12 cellular contexts compared by ENCODE assay signal in genomic region chr2:180520206-180520605, GRCh38.
DNase-seq lines count a peak whose midpoint lies in the region; ATAC-seq and TF ChIP-seq lines count a peak whose summit lies in the region.
"Had no signal": no experiment of that assay in that cellular context is flagged by ENCODE, and none has a peak within 500 bp of the region (broad histone marks: within the 10 kb centered on the region; RNA-seq: fewer than 3 reads in every experiment).

No MANE protein-coding gene starts in this region.

- no peaks in the 10 kb centered on the region for H3K4me1 Mint-ChIP-seq in stimulated activated naive CD8-positive, alpha-beta T cell treated with anti-CD3 and anti-CD28 coated beads, Interleukin-15, amount 100 ng/mL, for 72 hours
- H3K4me1 Mint-ChIP-seq: immature natural killer cell had no signal

- no peaks in the 10 kb centered on the region for H4K20me1 ChIP-seq in PC-3 (ENCODE audit: low read length)
- H4K20me1 ChIP-seq: BLaER1 treated with 17β-estradiol and CSF1 and Interleukin-3, amounts not matched to agents 10 nM and 100 nM had no signal

- no TSS peak for BruUV-seq in PC-3 (replicated peaks; lab: Mats Ljungman, UMichigan)

- no peaks in the 10 kb centered on the region for H3K79me2 ChIP-seq in PC-3 (ENCODE audit: low read length)

- H3K27me3 Mint-ChIP-seq in stimulated activated naive CD8-positive, alpha-beta T cell treated with anti-CD3 and anti-CD28 coated beads, Interleukin-15, amount 100 ng/mL, for 72 hours = no peaks in the 10 kb centered on the region

- CTCF ChIA-PET in PC-3 (lab: Charles Lee) = interaction anchor here (0.7 to 2.1 kb wide), 8 partner anchors 208 to 538 kb away, joined by 3 to 12 read pairs (median 5); partner anchors contain the start of gene UBE2E3

- no peak overlapping the region for H3K27ac Mint-ChIP-seq in stimulated activated naive CD8-positive, alpha-beta T cell treated with anti-CD3 and anti-CD28 coated beads, Interleukin-15, amount 100 ng/mL, for 72 hours
- H3K27ac Mint-ChIP-seq: immature natural killer cell, T-helper 17 cell had no signal

- intact Hi-C loops in PC-3 (cut with micrococcal nuclease) = loop anchor here (2.0 to 5.0 kb wide), 6 partner anchors 33 to 557 kb away; no protein-coding TSS in a partner anchor

- H3K4me1 ChIP-seq in PC-3 (ENCODE audit: insufficient read depth, low read length) = peaks cover 73% of the 10 kb centered on the region

- no peaks in the 10 kb centered on the region for H3K9me3 ChIP-seq in PC-3 (ENCODE audit: low read length)
- H3K9me3 ChIP-seq: BLaER1 treated with 17β-estradiol and CSF1 and Interleukin-3, amounts not matched to agents 10 nM and 100 nM had no signal

- peak overlapping the region; percentile 70 for H3K9ac ChIP-seq in PC-3 (ENCODE audit: low read length)
- H3K9ac ChIP-seq: BLaER1 treated with 17β-estradiol and CSF1 and Interleukin-3, amounts not matched to agents 10 nM and 100 nM had no signal

- no peak overlapping the region for H2AFZ ChIP-seq in PC-3 (ENCODE audit: low read length)

- peak overlapping the region; percentile 96 for H3K27ac ChIP-seq in PC-3 (ENCODE audit: low read length)
- H3K27ac ChIP-seq: BLaER1 treated with 17β-estradiol and CSF1 and Interleukin-3, amounts not matched to agents 10 nM and 100 nM had no signal

- no peaks in the 10 kb centered on the region for H3K36me3 ChIP-seq in PC-3 (ENCODE audit: low read depth, low read length)
- H3K36me3 ChIP-seq: BLaER1 treated with 17β-estradiol and CSF1 and Interleukin-3, amounts not matched to agents 10 nM and 100 nM had no signal

- H3K27me3 ChIP-seq in PC-3 (ENCODE audit: low read length) = no peaks in the 10 kb centered on the region
- H3K27me3 ChIP-seq: BLaER1 treated with 17β-estradiol and CSF1 and Interleukin-3, amounts not matched to agents 10 nM and 100 nM had no signal

- H3K4me3 Mint-ChIP-seq in stimulated activated naive CD8-positive, alpha-beta T cell treated with anti-CD3 and anti-CD28 coated beads, Interleukin-15, amount 100 ng/mL, for 72 hours = no peak overlapping the region
- H3K4me3 Mint-ChIP-seq: immature natural killer cell, T-helper 17 cell had no signal

- peak; percentile 37 for ATAC-seq in stimulated activated naive CD8-positive, alpha-beta T cell treated with anti-CD3 and anti-CD28 coated beads, Interleukin-15, amount 100 ng/mL, for 72 hours
- no peak for ATAC-seq in stimulated activated naive CD8-positive, alpha-beta T cell treated with anti-CD3 and anti-CD28 coated beads, Interleukin-15, Interleukin-2, amounts not matched to agents 100 U/mL and 50 U/mL, for 24 hours
- ATAC-seq in PC-3 (peak; percentile 32), GM18873 (IDR thresholded peaks at IDR 0.05; ENCODE audit: low FRiP score, unreplicated experiment) (no peak), GM21529 (IDR thresholded peaks at IDR 0.05; ENCODE audit: unreplicated experiment) (no peak), HG03521 (IDR thresholded peaks at IDR 0.05; ENCODE audit: unreplicated experiment) (no peak)
- ATAC-seq: T-helper 17 cell had no signal

- H3K4me2 ChIP-seq in PC-3 (ENCODE audit: low read length) = peak overlapping the region; percentile 70

- H3F3A ChIP-seq in PC-3 (ENCODE audit: low read length, unreplicated experiment) = no peaks in the 10 kb centered on the region

- H3K9me2 ChIP-seq in PC-3 (replicated peaks; ENCODE audit: low read length) = no peaks in the 10 kb centered on the region

- no peaks in the 10 kb centered on the region for H3K9me3 Mint-ChIP-seq in stimulated activated naive CD8-positive, alpha-beta T cell treated with anti-CD3 and anti-CD28 coated beads, Interleukin-15, amount 100 ng/mL, for 72 hours

- no peak for DNase-seq in stimulated activated naive CD8-positive, alpha-beta T cell treated with anti-CD3 and anti-CD28 coated beads, Interleukin-15, amount 100 ng/mL, for 72 hours
- no peak for DNase-seq in stimulated activated naive CD8-positive, alpha-beta T cell treated with anti-CD3 and anti-CD28 coated beads, Interleukin-15, Interleukin-2, amounts not matched to agents 100 U/mL and 50 U/mL, for 24 hours
- DNase-seq in PC-3 = peak; percentile 56
- peak; percentile 29 for DNase-seq in fibroblast of mammary gland (ENCODE audit: low read depth)
- no peak for DNase-seq in hippocampal formation (lab: John Stamatoyannopoulos, UW)
- DNase-seq: activated T-cell treated with anti-CD3 and anti-CD28 coated beads, Interleukin-2, amount 50 U/mL, for 1 hour; immature natural killer cell; T-helper 17 cell had no signal

- H3K4me3 ChIP-seq in PC-3 (ENCODE audit: low read length) (no peak overlapping the region), fibroblast of mammary gland (ENCODE audit: control insufficient read depth, low read depth, low read length) (no peak overlapping the region)
- H3K4me3 ChIP-seq: BLaER1 treated with 17β-estradiol and CSF1 and Interleukin-3, amounts not matched to agents 10 nM and 100 nM had no signal

- TF ChIP-seq CTCF in PC-3 (conservative IDR thresholded peaks at IDR 0.05; ENCODE audit: low read depth, low read length) (peak; percentile 52), fibroblast of mammary gland (conservative IDR thresholded peaks at IDR 0.05; ENCODE audit: control insufficient read depth, insufficient read depth, low read depth, low read length) (peak; percentile 17)

- POLR2A ChIA-PET in PC-3 (lab: Charles Lee; ENCODE audit: unreplicated experiment) = interaction anchor here (0.5 to 0.6 kb wide), 3 partner anchors 397 to 461 kb away, joined by 6 to 8 read pairs (median 6); no protein-coding TSS in a partner anchor

Comparison
In these comparisons a context has a peak if more than half of its experiments do, and no peak if none do; other contexts are left out.
1. ATAC-seq: peak in stimulated activated naive CD8-positive, alpha-beta T cell treated with anti-CD3 and anti-CD28 coated beads, Interleukin-15, amount 100 ng/mL, for 72 hours (single experiment) and PC-3 (single experiment); none in stimulated activated naive CD8-positive, alpha-beta T cell treated with anti-CD3 and anti-CD28 coated beads, Interleukin-15, Interleukin-2, amounts not matched to agents 100 U/mL and 50 U/mL, for 24 hours (single experiment), GM18873 (single experiment), GM21529 (single experiment) and HG03521 (single experiment).
2. DNase-seq: peak in PC-3 (single experiment) and fibroblast of mammary gland (single experiment); none in stimulated activated naive CD8-positive, alpha-beta T cell treated with anti-CD3 and anti-CD28 coated beads, Interleukin-15, amount 100 ng/mL, for 72 hours (0 of 2), stimulated activated naive CD8-positive, alpha-beta T cell treated with anti-CD3 and anti-CD28 coated beads, Interleukin-15, Interleukin-2, amounts not matched to agents 100 U/mL and 50 U/mL, for 24 hours (single experiment) and hippocampal formation (0 of 2).